ENCODE assay signal across 8 cellular contexts in genomic region chr10:125236091-125236490, GRCh38.
"Had no signal": no experiment of that assay in that cellular context is flagged by ENCODE, and none has a peak within 500 bp of the region (broad histone marks: within the 10 kb centered on the region; RNA-seq: fewer than 3 reads in every experiment).

No MANE protein-coding gene starts in this region.

- DNase-seq: GM23248, GOT3, H7, HFFc6, IMR-90 had no signal

- H2AFZ ChIP-seq: GM23248 had no signal

- H3K9me3 ChIP-seq: HAP-1 had no signal

- H3K9ac ChIP-seq: GM23248 had no signal

- H3K36me3 ChIP-seq: HAP-1 had no signal

- ATAC-seq: HCT116, K562 had no signal

- H3K27ac ChIP-seq: GM23248 had no signal

- H3K4me1 ChIP-seq: HAP-1 had no signal

- H3K4me3 Mint-ChIP-seq: HFFc6 had no signal

- H3K27ac Mint-ChIP-seq: HFFc6 had no signal

- H3K4me3 ChIP-seq: GM23248, HAP-1, K562 had no signal
